22 cellular contexts compared by ENCODE assay signal in genomic region chr12:115233891-115234543, GRCh38.
DNase-seq lines count a peak whose midpoint lies in the region; ATAC-seq and TF ChIP-seq lines count a peak whose summit lies in the region.
"Had no signal": no experiment of that assay in that cellular context is flagged by ENCODE, and none has a peak within 500 bp of the region (broad histone marks: within the 10 kb centered on the region; RNA-seq: fewer than 3 reads in every experiment).

No MANE protein-coding gene starts in this region.

- H3K27ac ChIP-seq in GM23248 = no peak overlapping the region
- H3K27ac ChIP-seq: C4-2B, PC-9 had no signal

- H3K27me3 ChIP-seq in GM23248 (replicated peaks; ENCODE audit: insufficient read depth) = no peaks in the 10 kb centered on the region

- H3K9me3 Mint-ChIP-seq in WTC11 (peaks cover 7% of the 10 kb centered on the region), mesothelial cell of epicardium (no peaks in the 10 kb centered on the region)

- WGBS in GM23248 (ENCODE audit: low coverage in 1 of 2, low lambda C conversion rate in 2 of 2, missing lambda C conversion rate in 2 of 2), 2 experiments = 68 to 72% methylated on average over 6 of the region's 6 CpGs

- H3K4me2 ChIP-seq in GM23248 (ENCODE audit: unreplicated experiment) = peak overlapping the region; percentile 14
- H3K4me2 ChIP-seq: PC-9 had no signal

- H3K9me2 ChIP-seq in GM23248 (ENCODE audit: insufficient read depth) = no peaks in the 10 kb centered on the region

- H3K4me1 Mint-ChIP-seq in WTC11 (peaks cover 12% of the 10 kb centered on the region), mesothelial cell of epicardium (peaks cover 29% of the 10 kb centered on the region)

- 0 out of 2 replicates have a peak, but pooled peaks cover under 1% of the 10 kb centered on the region for H3F3A ChIP-seq in GM23248 (ENCODE audit: insufficient read depth)

- intact Hi-C loops in Right ventricle myocardium superior (cut with DNase I) = no loop called here

- H3K27me3 Mint-ChIP-seq in WTC11 (ENCODE audit: low read depth) = no peaks in the 10 kb centered on the region
- no peaks in the 10 kb centered on the region for H3K27me3 Mint-ChIP-seq in mesothelial cell of epicardium (ENCODE audit: low read depth)

- H3K36me3 ChIP-seq in GM23248 (ENCODE audit: low read depth) = no peaks in the 10 kb centered on the region

- no peak for DNase-seq in GM23248
- DNase-seq in WTC11 (ENCODE audit: low spot score) = peak; percentile 53
- peak; percentile 57 for DNase-seq in iPS-NIHi11 (ENCODE audit: low spot score)
- DNase-seq in mesothelial cell of epicardium (ENCODE audit: low spot score in 2 of 2, unreplicated experiment in 2 of 2) = no peak
- DNase-seq in NCI-H187 (lab: John Stamatoyannopoulos, UW) = no peak
- no peak for DNase-seq in Right ventricle myocardium superior
- no peak for DNase-seq in NCI-H2029 (lab: John Stamatoyannopoulos, UW)
- DNase-seq: AML-193, DMS53, GF-D8, HCEC 1CT, KBM-7, MM.1S, NCI-H1048, NCI-H1417 treated with DMSO at 0.1 percent for 48 hours, NCI-H187 treated with DMSO at 0.1 percent for 48 hours, NCI-H69, PC-9, RPMI8226, SHP77 treated with DMSO at 0.1 percent for 48 hours had no signal

- no peaks in the 10 kb centered on the region for H3K36me3 Mint-ChIP-seq in WTC11
- no peaks in the 10 kb centered on the region for H3K36me3 Mint-ChIP-seq in mesothelial cell of epicardium

- no peaks in the 10 kb centered on the region for H3K9me3 ChIP-seq in GM23248 (ENCODE audit: low read depth)

- H3K79me2 ChIP-seq in GM23248 (ENCODE audit: insufficient read depth) = no peaks in the 10 kb centered on the region

- in situ Hi-C loops in GM23248 (cut with MboI) = no loop called here

- CTCF ChIA-PET in WTC11 (lab: Charles Lee) = no interaction called here

- no peak overlapping the region for H3K9ac ChIP-seq in GM23248

- H3K27ac Mint-ChIP-seq in WTC11 (no peak overlapping the region), mesothelial cell of epicardium (peak overlapping the region; percentile 47)

- peak; percentile 96 for ATAC-seq in WTC11
- ATAC-seq in GM21447 (IDR thresholded peaks at IDR 0.05; ENCODE audit: unreplicated experiment) = no peak
- no peak for ATAC-seq in Right ventricle myocardium superior (ENCODE audit: poor library complexity)

- no peak overlapping the region for H3K4me3 Mint-ChIP-seq in WTC11
- H3K4me3 Mint-ChIP-seq in mesothelial cell of epicardium = no peak overlapping the region

- no peak overlapping the region for H2AFZ ChIP-seq in GM23248
- H2AFZ ChIP-seq: PC-9 had no signal

- H3K4me3 ChIP-seq in GM23248 = no peak overlapping the region
- H3K4me3 ChIP-seq: PC-9 had no signal

- POLR2A ChIA-PET in WTC11 (lab: Charles Lee) = interaction anchor here (0.6 kb wide), 1 partner anchor 21 kb away, joined by 6 read pairs; no protein-coding TSS in a partner anchor

- no peaks in the 10 kb centered on the region for H4K20me1 ChIP-seq in GM23248 (ENCODE audit: insufficient read depth)

- peaks cover 17% of the 10 kb centered on the region for H3K4me1 ChIP-seq in GM23248 (ENCODE audit: insufficient read depth)

- no peak for TF ChIP-seq CTCF in WTC11 (IDR thresholded peaks at IDR 0.05)
- TF ChIP-seq CTCF in mesothelial cell of epicardium (IDR thresholded peaks at IDR 0.05; ENCODE audit: unreplicated experiment) = no peak

TF ChIP-seq in WTC11, 78 proteins besides CTCF, POLR2A, EP300 and RAD21:
- TF ChIP-seq SP1 (CRISPR knock-in tag; conservative IDR thresholded peaks at IDR 0.05) = no peak
- TF ChIP-seq NR3C1 (CRISPR knock-in tag; conservative IDR thresholded peaks at IDR 0.05; ENCODE audit: low read depth) = no peak
- no peak for TF ChIP-seq CBFB (CRISPR knock-in tag; IDR thresholded peaks at IDR 0.05; ENCODE audit: low read depth)
- TF ChIP-seq ZNF263 (CRISPR knock-in tag; IDR thresholded peaks at IDR 0.05; ENCODE audit: low read depth) = no peak
- no peak for TF ChIP-seq ATF2 (CRISPR knock-in tag; IDR thresholded peaks at IDR 0.05; ENCODE audit: borderline replicate concordance, low read depth)
- TF ChIP-seq ZNF423 (CRISPR knock-in tag; IDR thresholded peaks at IDR 0.05) = peak; percentile 64; the same call in 1 of the 2 replicates
- 0 out of 2 replicates have a peak, but pooled peaks have one; percentile 37 for TF ChIP-seq ZSCAN18 (CRISPR knock-in tag; IDR thresholded peaks at IDR 0.05)
- no peak for TF ChIP-seq ZNF425 (CRISPR knock-in tag; conservative IDR thresholded peaks at IDR 0.05)
- peak; percentile 67; the same call in 1 of the 2 replicates for TF ChIP-seq TEAD1 (CRISPR knock-in tag; IDR thresholded peaks at IDR 0.05)
- no peak for TF ChIP-seq CREB1 (CRISPR knock-in tag; IDR thresholded peaks at IDR 0.05)

Comparison
In these comparisons a context has a peak if more than half of its experiments do, and no peak if none do; other contexts are left out.
1. DNase-seq: peak in WTC11 (single experiment) and iPS-NIHi11 (single experiment); none in GM23248 (single experiment), mesothelial cell of epicardium (0 of 2), NCI-H187 (0 of 2), Right ventricle myocardium superior (single experiment) and NCI-H2029 (single experiment).